ENCODE assay signal across 9 cellular contexts in genomic region chr16:1492082-1492922, GRCh38. TPM values are rescaled to one million over a fixed set of nuclear protein-coding genes. Genes with fewer than 3 reads are reported as not detected.
DNase-seq lines count a peak whose midpoint lies in the region; ATAC-seq and TF ChIP-seq lines count a peak whose summit lies in the region.
"Had no signal": no experiment of that assay in that cellular context is flagged by ENCODE, and none has a peak within 500 bp of the region (broad histone marks: within the 10 kb centered on the region; RNA-seq: fewer than 3 reads in every experiment).

No MANE protein-coding gene starts in this region.

- H3K4me3 ChIP-seq in mesendoderm (ENCODE audit: low read length) (no peak overlapping the region), upper lobe of right lung (peak overlapping the region; percentile 77)

- intact Hi-C loops in MCF 10A (cut with micrococcal nuclease) (no loop called here), upper lobe of right lung (cut with DNase I) (loop anchor here (10.0 kb wide), 1 partner anchor 62 kb away; no protein-coding TSS in a partner anchor)

- H2AK5ac ChIP-seq in mesendoderm (ENCODE audit: low read length) = no peak overlapping the region

- CTCF ChIA-PET in activated naive CD4-positive, alpha-beta T cell treated with anti-CD3 and anti-CD28 coated beads, Interleukin-2, amount 10 ng/mL, durations not matched to agents 7 days and 5 days (lab: Charles Lee) = no interaction called here
- CTCF ChIA-PET in MCF 10A (lab: Yijun Ruan, JAX) = no interaction called here

- no peak overlapping the region for H4K8ac ChIP-seq in mesendoderm (ENCODE audit: low read depth, low read length)

- POLR2A ChIA-PET in MCF 10A (lab: Yijun Ruan, JAX) = interaction anchor here (1.0 to 2.2 kb wide), 6 partner anchors 10 to 71 kb away, joined by 3 to 10 read pairs (median 4); partner anchors contain the start of gene UQCC4

- peak overlapping the region; percentile 87 for H3K9ac ChIP-seq in mesendoderm (ENCODE audit: low read length)

- H3K23ac ChIP-seq in mesendoderm (ENCODE audit: low read length) = no peak overlapping the region

- H3K36me3 ChIP-seq in mesendoderm (ENCODE audit: control insufficient read depth, insufficient read depth, low read length) (no peaks in the 10 kb centered on the region), upper lobe of right lung (peaks cover 9% of the 10 kb centered on the region)

- no peak overlapping the region for H2BK120ac ChIP-seq in mesendoderm (ENCODE audit: low read depth, low read length)

- H3K4ac ChIP-seq in mesendoderm (ENCODE audit: low read depth, low read length) = peak overlapping the region; percentile 18

- H2BK5ac ChIP-seq in mesendoderm (ENCODE audit: low read length) = no peak overlapping the region

- H3K79me2 ChIP-seq in mesendoderm (ENCODE audit: control insufficient read depth, insufficient read depth, low read length) = peaks cover 9% of the 10 kb centered on the region

- H3K4me1 ChIP-seq in mesendoderm (ENCODE audit: control insufficient read depth, low read depth, low read length) = no peaks in the 10 kb centered on the region
- H3K4me1 ChIP-seq in upper lobe of right lung = peaks cover 19% of the 10 kb centered on the region

- ATAC-seq in upper lobe of right lung = no peak
- ATAC-seq in HG02884 (IDR thresholded peaks at IDR 0.05; ENCODE audit: unreplicated experiment) = no peak
- ATAC-seq in GM18909 (IDR thresholded peaks at IDR 0.05; ENCODE audit: poor library complexity, unreplicated experiment) = no peak

- H3K79me1 ChIP-seq in mesendoderm (ENCODE audit: low read length) = peaks cover 5% of the 10 kb centered on the region

- DNase-seq in activated naive CD4-positive, alpha-beta T cell treated with anti-CD3 and anti-CD28 coated beads, Interleukin-2, amount 10 ng/mL, durations not matched to agents 7 days and 5 days = no peak
- no peak for DNase-seq in activated naive CD4-positive, alpha-beta T cell treated with anti-CD3 and anti-CD28 coated beads, Interleukin-2, amount 50 U/mL, for 16 hours
- DNase-seq in MCF 10A (ENCODE audit: unreplicated experiment) = no peak
- DNase-seq in mesendoderm = no peak
- no peak for DNase-seq in upper lobe of right lung
- no peak for DNase-seq in NCI-H187 treated with DMSO at 0.1 percent for 48 hours (lab: John Stamatoyannopoulos, UW)

- peak overlapping the region; percentile 99 for H3K27ac Mint-ChIP-seq in activated naive CD4-positive, alpha-beta T cell treated with anti-CD3 and anti-CD28 coated beads, Interleukin-2, amount 10 ng/mL, durations not matched to agents 7 days and 5 days
- peak overlapping the region; percentile 90 for H3K27ac Mint-ChIP-seq in MCF 10A (ENCODE audit: low read depth, unreplicated experiment)

- H3K27me3 Mint-ChIP-seq in activated naive CD4-positive, alpha-beta T cell treated with anti-CD3 and anti-CD28 coated beads, Interleukin-2, amount 10 ng/mL, durations not matched to agents 7 days and 5 days = no peaks in the 10 kb centered on the region
- no peaks in the 10 kb centered on the region for H3K27me3 Mint-ChIP-seq in MCF 10A (ENCODE audit: insufficient read depth, unreplicated experiment)

- H3K36me3 Mint-ChIP-seq in activated naive CD4-positive, alpha-beta T cell treated with anti-CD3 and anti-CD28 coated beads, Interleukin-2, amount 10 ng/mL, durations not matched to agents 7 days and 5 days = peaks cover 3% of the 10 kb centered on the region
- H3K36me3 Mint-ChIP-seq in MCF 10A (ENCODE audit: insufficient read depth, unreplicated experiment) = peaks cover 7% of the 10 kb centered on the region

- no peak for TF ChIP-seq CTCF in MCF 10A (IDR thresholded peaks at IDR 0.05; ENCODE audit: unreplicated experiment)
- no peak for TF ChIP-seq CTCF in upper lobe of right lung (IDR thresholded peaks at IDR 0.05)

- H3K27ac ChIP-seq in mesendoderm (ENCODE audit: low read depth, low read length) = no peak overlapping the region
- H3K27ac ChIP-seq in upper lobe of right lung = peak overlapping the region; percentile 90

- H3K9me3 ChIP-seq in upper lobe of right lung = no peaks in the 10 kb centered on the region

- peak overlapping the region; percentile 98 for H3K4me3 Mint-ChIP-seq in activated naive CD4-positive, alpha-beta T cell treated with anti-CD3 and anti-CD28 coated beads, Interleukin-2, amount 10 ng/mL, durations not matched to agents 7 days and 5 days
- H3K4me3 Mint-ChIP-seq in MCF 10A (ENCODE audit: unreplicated experiment) = peak overlapping the region; percentile 78

- no peak overlapping the region for H4K5ac ChIP-seq in mesendoderm (ENCODE audit: low read length)

- no peak overlapping the region for H2BK15ac ChIP-seq in mesendoderm (replicated peaks; ENCODE audit: low read depth)

- TSS peak; percentile 93 for BruUV-seq in MCF 10A (replicated peaks; lab: Mats Ljungman, UMichigan)

- peak overlapping the region; percentile 92 for H3K56ac ChIP-seq in mesendoderm (ENCODE audit: low read length)

- H3K9me3 Mint-ChIP-seq in activated naive CD4-positive, alpha-beta T cell treated with anti-CD3 and anti-CD28 coated beads, Interleukin-2, amount 10 ng/mL, durations not matched to agents 7 days and 5 days = no peaks in the 10 kb centered on the region
- H3K9me3 Mint-ChIP-seq in MCF 10A (ENCODE audit: unreplicated experiment) = no peaks in the 10 kb centered on the region

- H3K27me3 ChIP-seq in mesendoderm (ENCODE audit: insufficient read depth, low read length, poor library complexity) (no peaks in the 10 kb centered on the region), upper lobe of right lung (no peaks in the 10 kb centered on the region)

- peak overlapping the region; percentile 96 for H3K4me2 ChIP-seq in mesendoderm (ENCODE audit: low read length)

- WGBS in mesendoderm (ENCODE audit: extremely low coverage, insufficient coverage, low lambda C conversion rate) = no CpG with 5 or more reads among the region's 23 CpGs

- H3K18ac ChIP-seq in mesendoderm (ENCODE audit: low read length) = no peak overlapping the region

- peaks cover 19% of the 10 kb centered on the region for H3K4me1 Mint-ChIP-seq in activated naive CD4-positive, alpha-beta T cell treated with anti-CD3 and anti-CD28 coated beads, Interleukin-2, amount 10 ng/mL, durations not matched to agents 7 days and 5 days
- H3K4me1 Mint-ChIP-seq in MCF 10A (ENCODE audit: insufficient read depth, unreplicated experiment) = no peaks in the 10 kb centered on the region

RNA-seq across cellular contexts. Expression of gene TELO2, which starts 0.9 kb away (rescaled TPM):
- total RNA-seq in MCF 10A (2022) (27.7 and 31.3 TPM in 2 replicates), upper lobe of right lung (26.0 TPM)
- 31.2 TPM for polyA plus RNA-seq in mesendoderm (2013, experiment 1 of 2)
- 31.3 TPM for polyA plus RNA-seq in mesendoderm (2013, experiment 2 of 2)

RNA-seq across cellular contexts. Expression of gene PTX4, which starts 3.6 kb away (rescaled TPM):
- total RNA-seq in MCF 10A (2022) = not detected in 2 replicates
- polyA plus RNA-seq in mesendoderm (2013, experiment 1 of 2) = 0.03 TPM
- 0.04 TPM for polyA plus RNA-seq in mesendoderm (2013, experiment 2 of 2)
- total RNA-seq in upper lobe of right lung = not detected
- total RNA-seq: Daoy had no signal

RNA-seq across cellular contexts. Expression of gene CLCN7, which starts 17.5 kb away (rescaled TPM):
- total RNA-seq in MCF 10A (2022) = 60.0 and 69.5 TPM in 2 replicates
- polyA plus RNA-seq in mesendoderm (2013, experiment 1 of 2) = 26.8 TPM
- 28.0 TPM for polyA plus RNA-seq in mesendoderm (2013, experiment 2 of 2)
- 138 TPM for total RNA-seq in upper lobe of right lung

RNA-seq across cellular contexts. Expression of gene TMEM204, which starts 41.2 kb away (rescaled TPM):
- total RNA-seq in MCF 10A (2022) = not detected in 2 replicates
- polyA plus RNA-seq in mesendoderm (2013, experiment 1 of 2) = 0.07 TPM
- 0.04 TPM for polyA plus RNA-seq in mesendoderm (2013, experiment 2 of 2)
- 69.2 TPM for total RNA-seq in upper lobe of right lung
- total RNA-seq: Daoy had no signal

RNA-seq across cellular contexts. Expression of gene CCDC154, which starts 47.9 kb away (rescaled TPM):
- total RNA-seq in MCF 10A (2022) (0.28 and 1.2 TPM in 2 replicates), upper lobe of right lung (4.1 TPM)
- 0.08 TPM for polyA plus RNA-seq in mesendoderm (2013, experiment 1 of 2)
- polyA plus RNA-seq in mesendoderm (2013, experiment 2 of 2) = 0.35 TPM
- total RNA-seq: Daoy had no signal
